ENCODE assay signal across 1 cellular context in the genomic region with DNA sequence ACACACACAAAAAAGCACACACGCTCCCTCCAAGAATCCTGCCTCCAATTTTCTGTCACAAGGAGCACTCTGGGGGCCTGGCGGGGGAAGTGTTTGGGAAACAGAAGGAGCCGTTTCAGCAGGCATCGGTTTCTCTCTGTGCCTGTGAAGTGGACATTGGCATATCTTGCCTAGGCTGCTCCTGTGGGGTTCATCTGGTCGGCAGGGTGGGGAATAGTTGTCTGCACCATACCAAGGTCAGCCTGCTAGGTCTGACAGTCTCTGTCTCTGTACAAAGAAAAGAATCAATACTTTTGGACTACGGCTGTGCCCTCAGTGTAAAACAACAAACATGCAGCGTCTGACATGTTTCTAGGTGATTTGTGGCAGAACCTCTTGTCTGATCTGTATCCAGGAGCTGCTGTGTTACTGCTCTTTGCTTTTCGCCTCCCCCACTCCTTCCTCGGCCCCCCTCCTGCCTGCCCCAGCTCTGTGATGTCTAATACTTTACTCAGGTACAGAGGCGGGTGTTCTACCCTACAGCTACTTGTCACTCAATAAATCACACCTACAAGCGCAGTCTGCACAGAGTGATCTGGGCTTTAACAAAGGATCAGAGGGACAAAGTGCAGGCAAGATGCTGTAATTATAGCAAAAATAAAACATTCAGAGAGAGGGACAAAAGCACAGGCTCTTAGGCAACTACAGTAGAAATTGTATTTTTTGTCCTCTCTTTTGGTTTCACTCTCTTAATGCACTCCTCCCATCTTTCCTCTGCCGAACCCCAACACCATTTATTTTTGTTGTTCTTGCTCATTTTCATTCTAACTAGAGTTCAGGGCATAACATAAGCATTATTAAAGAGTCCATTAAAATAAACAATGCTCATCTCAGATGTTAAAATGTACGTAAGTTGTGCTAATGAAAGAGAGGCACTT.
TF ChIP-seq lines count a peak whose summit lies in the region.

No MANE protein-coding gene starts in this region.

TF ChIP-seq in SK-N-SH, 30 proteins besides CTCF, POLR2A, EP300 and RAD21:
- TF ChIP-seq RFX5 (IDR thresholded peaks at IDR 0.05; ENCODE audit: low read length) (no peak), RCOR1 (IDR thresholded peaks at IDR 0.05; ENCODE audit: low read length) (no peak)
- TF ChIP-seq, protein P1, sequence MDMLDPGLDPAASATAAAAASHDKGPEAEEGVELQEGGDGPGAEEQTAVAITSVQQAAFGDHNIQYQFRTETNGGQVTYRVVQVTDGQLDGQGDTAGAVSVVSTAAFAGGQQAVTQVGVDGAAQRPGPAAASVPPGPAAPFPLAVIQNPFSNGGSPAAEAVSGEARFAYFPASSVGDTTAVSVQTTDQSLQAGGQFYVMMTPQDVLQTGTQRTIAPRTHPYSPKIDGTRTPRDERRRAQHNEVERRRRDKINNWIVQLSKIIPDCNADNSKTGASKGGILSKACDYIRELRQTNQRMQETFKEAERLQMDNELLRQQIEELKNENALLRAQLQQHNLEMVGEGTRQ (IDR thresholded peaks at IDR 0.05; ENCODE audit: borderline replicate concordance, low read depth, low read length): no peak
